In genomic region chr6:166939276-166939816, GRCh38 we compare ENCODE assay signal across 16 cellular contexts.
"Had no signal": no experiment of that assay in that cellular context is flagged by ENCODE, and none has a peak within 500 bp of the region (broad histone marks: within the 10 kb centered on the region; RNA-seq: fewer than 3 reads in every experiment).

No MANE protein-coding gene starts in this region.

- ATAC-seq: activated CD8-positive, alpha-beta memory T cell treated with anti-CD3 and anti-CD28 coated beads, Interleukin-2, amount 10 ng/mL, durations not matched to agents 7 days and 5 days; body of pancreas; esophagus mucosa; left colon; stimulated activated effector memory CD8-positive, alpha-beta T cell treated with anti-CD3 and anti-CD28 coated beads, Interleukin-12 subunit alpha, Interleukin-12 subunit beta, amount 100 ng/mL, for 72 hours; WTC11 had no signal

- H3K9me3 Mint-ChIP-seq: activated naive CD8-positive, alpha-beta T cell treated with anti-CD3 and anti-CD28 coated beads for 36 hours; central memory CD8-positive, alpha-beta T cell; naive B cell; stimulated activated effector memory CD8-positive, alpha-beta T cell treated with anti-CD3 and anti-CD28 coated beads, Interleukin-12 subunit alpha, Interleukin-12 subunit beta, amount 100 ng/mL, for 72 hours; WTC11 had no signal

- DNase-seq: activated CD4-positive, alpha-beta T cell treated with anti-CD3 and anti-CD28 coated beads, Interleukin-2, amount 50 U/mL, for 1 hour; activated CD8-positive, alpha-beta memory T cell treated with anti-CD3 and anti-CD28 coated beads, Interleukin-2, amount 10 ng/mL, durations not matched to agents 7 days and 5 days; activated gamma-delta T cell; activated naive CD8-positive, alpha-beta T cell treated with anti-CD3 and anti-CD28 coated beads for 36 hours; activated T-cell treated with anti-CD3 and anti-CD28 coated beads, Interleukin-2, amount 50 U/mL, for 1 hour; body of pancreas; left colon; naive B cell; retina; tibial artery had no signal

- H3K4me1 Mint-ChIP-seq: activated CD8-positive, alpha-beta memory T cell treated with anti-CD3 and anti-CD28 coated beads, Interleukin-2, amount 10 ng/mL, durations not matched to agents 7 days and 5 days had no signal

- FAIRE-seq: islet of Langerhans, TTC549 had no signal

- H3K4me3 Mint-ChIP-seq: activated CD8-positive, alpha-beta memory T cell treated with anti-CD3 and anti-CD28 coated beads, Interleukin-2, amount 10 ng/mL, durations not matched to agents 7 days and 5 days; activated naive CD8-positive, alpha-beta T cell treated with anti-CD3 and anti-CD28 coated beads for 36 hours; central memory CD8-positive, alpha-beta T cell; naive B cell; stimulated activated effector memory CD8-positive, alpha-beta T cell treated with anti-CD3 and anti-CD28 coated beads, Interleukin-12 subunit alpha, Interleukin-12 subunit beta, amount 100 ng/mL, for 72 hours; WTC11 had no signal

- H3K27ac Mint-ChIP-seq: activated CD8-positive, alpha-beta memory T cell treated with anti-CD3 and anti-CD28 coated beads, Interleukin-2, amount 10 ng/mL, durations not matched to agents 7 days and 5 days; activated naive CD8-positive, alpha-beta T cell treated with anti-CD3 and anti-CD28 coated beads for 36 hours; stimulated activated effector memory CD8-positive, alpha-beta T cell treated with anti-CD3 and anti-CD28 coated beads, Interleukin-12 subunit alpha, Interleukin-12 subunit beta, amount 100 ng/mL, for 72 hours had no signal

- H3K27me3 Mint-ChIP-seq: activated CD8-positive, alpha-beta memory T cell treated with anti-CD3 and anti-CD28 coated beads, Interleukin-2, amount 10 ng/mL, durations not matched to agents 7 days and 5 days; activated naive CD8-positive, alpha-beta T cell treated with anti-CD3 and anti-CD28 coated beads for 36 hours; central memory CD8-positive, alpha-beta T cell; naive B cell had no signal
